In genomic region chr3:197367081-197367780, GRCh38 we compare ENCODE assay signal across 10 cellular contexts.
DNase-seq lines count a peak whose midpoint lies in the region; ATAC-seq, FAIRE-seq and TF ChIP-seq lines count a peak whose summit lies in the region.
"Had no signal": no experiment of that assay in that cellular context is flagged by ENCODE, and none has a peak within 500 bp of the region (broad histone marks: within the 10 kb centered on the region; RNA-seq: fewer than 3 reads in every experiment).

No MANE protein-coding gene starts in this region.

- H3K9ac ChIP-seq in kidney (ENCODE audit: low read length in 2 of 2), result no peak overlapping the region

- in situ Hi-C loops in brain microvascular endothelial cell (cut with HindIII; ENCODE audit: low pct_ligation_motif_present, low sequenced_read_pairs), result no loop called here

- intact Hi-C loops in kidney (cut with DNase I), result no loop called here

- no peak overlapping the region for H3K27ac ChIP-seq in brain microvascular endothelial cell
- no peak overlapping the region for H3K27ac ChIP-seq in kidney (ENCODE audit: low read depth in 2 of 2, low read length in 2 of 2)

- TF ChIP-seq CTCF in brain microvascular endothelial cell (IDR thresholded peaks at IDR 0.05; ENCODE audit: low read depth, low read length, missing control alignments), result peak; percentile 14
- no peak for TF ChIP-seq CTCF in neural crest cell (conservative IDR thresholded peaks at IDR 0.05)
- no peak for TF ChIP-seq CTCF in kidney (IDR thresholded peaks at IDR 0.05; ENCODE audit: borderline replicate concordance, extremely low read depth, insufficient read depth)

- no peak overlapping the region for H3K4me3 Mint-ChIP-seq in neural crest cell

- H3K27me3 ChIP-seq in brain microvascular endothelial cell (replicated peaks), result no peaks in the 10 kb centered on the region

- ATAC-seq in HG02970 (IDR thresholded peaks at IDR 0.05; ENCODE audit: low FRiP score, unreplicated experiment), result no peak
- no peak for ATAC-seq in GM21825 (IDR thresholded peaks at IDR 0.05; ENCODE audit: unreplicated experiment)
- ATAC-seq in HG02938 (IDR thresholded peaks at IDR 0.05; ENCODE audit: unreplicated experiment), result no peak
- ATAC-seq: Right ventricle myocardium inferior had no signal

- DNase-seq in DMS53 (lab: John Stamatoyannopoulos, UW), result peak; percentile 92
- DNase-seq in NCI-H2029 treated with DMSO at 0.1 percent for 48 hours (lab: John Stamatoyannopoulos, UW), result peak; percentile 87
- peak; percentile 47 for DNase-seq in brain microvascular endothelial cell
- no peak for DNase-seq in neural crest cell (ENCODE audit: low read depth, low spot score)
- DNase-seq in kidney, result no peak
- DNase-seq: activated naive CD4-positive, alpha-beta T cell treated with anti-CD3 and anti-CD28 coated beads, Interleukin-2, amount 50 U/mL, for 16 hours had no signal

- H3K9me3 Mint-ChIP-seq in neural crest cell, result no peaks in the 10 kb centered on the region

- peak overlapping the region; percentile 54 for H3K27ac Mint-ChIP-seq in neural crest cell (ENCODE audit: unreplicated experiment)

- no peaks in the 10 kb centered on the region for H3K9me3 ChIP-seq in kidney (ENCODE audit: control insufficient read depth in 1 of 2, low read length in 2 of 2)

- no peaks in the 10 kb centered on the region for H3K4me1 ChIP-seq in kidney (ENCODE audit: control insufficient read depth in 1 of 2, insufficient read depth in 1 of 2, low read depth in 1 of 2, low read length in 2 of 2)

- no peaks in the 10 kb centered on the region for H3K36me3 ChIP-seq in brain microvascular endothelial cell (replicated peaks)
- H3K36me3 ChIP-seq in kidney (ENCODE audit: control insufficient read depth in 1 of 2, insufficient read depth in 2 of 2, low read length in 2 of 2), result no peaks in the 10 kb centered on the region

- FAIRE-seq in kidney (lab: Jason Lieb, UNC), result no peak

- H3K27me3 Mint-ChIP-seq in neural crest cell (ENCODE audit: low read depth), result no peaks in the 10 kb centered on the region

- H3K4me3 ChIP-seq in brain microvascular endothelial cell (ENCODE audit: low read depth, low read length), result no peak overlapping the region
- H3K4me3 ChIP-seq in kidney (ENCODE audit: low read length in 2 of 2), result no peak overlapping the region

- H3K4me1 Mint-ChIP-seq in neural crest cell, result peaks cover 50% of the 10 kb centered on the region

- H3K36me3 Mint-ChIP-seq in neural crest cell (ENCODE audit: low read depth), result no peaks in the 10 kb centered on the region

Comparison
In these comparisons a context has a peak if more than half of its experiments do, and no peak if none do; other contexts are left out.
1. DNase-seq: peak in DMS53 (single experiment), NCI-H2029 treated with DMSO at 0.1 percent for 48 hours (single experiment) and brain microvascular endothelial cell (single experiment); none in neural crest cell (single experiment) and kidney (single experiment).